Comparison of ENCODE assay signal across 1 cellular context in genomic region chr3:32347286-32348125, GRCh38.
TF ChIP-seq lines count a peak whose summit lies in the region.

No MANE protein-coding gene starts in this region.

TF ChIP-seq in HepG2, 621 proteins besides CTCF, POLR2A, EP300 and RAD21 (continued from another document and continues in another):
- TF ChIP-seq, protein P1, sequence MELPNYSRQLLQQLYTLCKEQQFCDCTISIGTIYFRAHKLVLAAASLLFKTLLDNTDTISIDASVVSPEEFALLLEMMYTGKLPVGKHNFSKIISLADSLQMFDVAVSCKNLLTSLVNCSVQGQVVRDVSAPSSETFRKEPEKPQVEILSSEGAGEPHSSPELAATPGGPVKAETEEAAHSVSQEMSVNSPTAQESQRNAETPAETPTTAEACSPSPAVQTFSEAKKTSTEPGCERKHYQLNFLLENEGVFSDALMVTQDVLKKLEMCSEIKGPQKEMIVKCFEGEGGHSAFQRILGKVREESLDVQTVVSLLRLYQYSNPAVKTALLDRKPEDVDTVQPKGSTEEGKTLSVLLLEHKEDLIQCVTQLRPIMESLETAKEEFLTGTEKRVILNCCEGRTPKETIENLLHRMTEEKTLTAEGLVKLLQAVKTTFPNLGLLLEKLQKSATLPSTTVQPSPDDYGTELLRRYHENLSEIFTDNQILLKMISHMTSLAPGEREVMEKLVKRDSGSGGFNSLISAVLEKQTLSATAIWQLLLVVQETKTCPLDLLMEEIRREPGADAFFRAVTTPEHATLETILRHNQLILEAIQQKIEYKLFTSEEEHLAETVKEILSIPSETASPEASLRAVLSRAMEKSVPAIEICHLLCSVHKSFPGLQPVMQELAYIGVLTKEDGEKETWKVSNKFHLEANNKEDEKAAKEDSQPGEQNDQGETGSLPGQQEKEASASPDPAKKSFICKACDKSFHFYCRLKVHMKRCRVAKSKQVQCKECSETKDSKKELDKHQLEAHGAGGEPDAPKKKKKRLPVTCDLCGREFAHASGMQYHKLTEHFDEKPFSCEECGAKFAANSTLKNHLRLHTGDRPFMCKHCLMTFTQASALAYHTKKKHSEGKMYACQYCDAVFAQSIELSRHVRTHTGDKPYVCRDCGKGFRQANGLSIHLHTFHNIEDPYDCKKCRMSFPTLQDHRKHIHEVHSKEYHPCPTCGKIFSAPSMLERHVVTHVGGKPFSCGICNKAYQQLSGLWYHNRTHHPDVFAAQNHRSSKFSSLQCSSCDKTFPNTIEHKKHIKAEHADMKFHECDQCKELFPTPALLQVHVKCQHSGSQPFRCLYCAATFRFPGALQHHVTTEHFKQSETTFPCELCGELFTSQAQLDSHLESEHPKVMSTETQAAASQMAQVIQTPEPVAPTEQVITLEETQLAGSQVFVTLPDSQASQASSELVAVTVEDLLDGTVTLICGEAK (IDR thresholded peaks at IDR 0.05), result peak; percentile 85
- TF ChIP-seq, protein P1 (CRISPR knock-in tag; IDR thresholded peaks at IDR 0.05), result peak; percentile 97
- peak; percentile 28; the same call in 1 of the 2 replicates for TF ChIP-seq RARA (CRISPR knock-in tag; IDR thresholded peaks at IDR 0.05)
- TF ChIP-seq ZSCAN25 (CRISPR knock-in tag; IDR thresholded peaks at IDR 0.05), result no peak
- TF ChIP-seq, protein P2, sequence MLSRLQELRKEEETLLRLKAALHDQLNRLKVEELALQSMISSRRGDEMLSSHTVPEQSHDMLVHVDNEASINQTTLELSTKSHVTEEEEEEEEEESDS (CRISPR knock-in tag; IDR thresholded peaks at IDR 0.05; ENCODE audit: borderline replicate concordance), result no peak
- no peak for TF ChIP-seq ATF3 (CRISPR knock-in tag; IDR thresholded peaks at IDR 0.05)
- no peak for TF ChIP-seq SIX4 (CRISPR knock-in tag; IDR thresholded peaks at IDR 0.05)
- no peak for TF ChIP-seq ZBTB37 (CRISPR knock-in tag; IDR thresholded peaks at IDR 0.05)
- no peak for TF ChIP-seq ZBTB7A (CRISPR knock-in tag; IDR thresholded peaks at IDR 0.05)
- TF ChIP-seq HNF4G (IDR thresholded peaks at IDR 0.05; ENCODE audit: borderline replicate concordance, low read depth, low read length), result peak; percentile 19; the same call in 1 of the 2 replicates
- no peak for TF ChIP-seq HNF4G (CRISPR knock-in tag; IDR thresholded peaks at IDR 0.05; ENCODE audit: borderline replicate concordance, low read depth)
- TF ChIP-seq, protein P3, sequence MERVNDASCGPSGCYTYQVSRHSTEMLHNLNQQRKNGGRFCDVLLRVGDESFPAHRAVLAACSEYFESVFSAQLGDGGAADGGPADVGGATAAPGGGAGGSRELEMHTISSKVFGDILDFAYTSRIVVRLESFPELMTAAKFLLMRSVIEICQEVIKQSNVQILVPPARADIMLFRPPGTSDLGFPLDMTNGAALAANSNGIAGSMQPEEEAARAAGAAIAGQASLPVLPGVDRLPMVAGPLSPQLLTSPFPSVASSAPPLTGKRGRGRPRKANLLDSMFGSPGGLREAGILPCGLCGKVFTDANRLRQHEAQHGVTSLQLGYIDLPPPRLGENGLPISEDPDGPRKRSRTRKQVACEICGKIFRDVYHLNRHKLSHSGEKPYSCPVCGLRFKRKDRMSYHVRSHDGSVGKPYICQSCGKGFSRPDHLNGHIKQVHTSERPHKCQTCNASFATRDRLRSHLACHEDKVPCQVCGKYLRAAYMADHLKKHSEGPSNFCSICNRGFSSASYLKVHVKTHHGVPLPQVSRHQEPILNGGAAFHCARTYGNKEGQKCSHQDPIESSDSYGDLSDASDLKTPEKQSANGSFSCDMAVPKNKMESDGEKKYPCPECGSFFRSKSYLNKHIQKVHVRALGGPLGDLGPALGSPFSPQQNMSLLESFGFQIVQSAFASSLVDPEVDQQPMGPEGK (CRISPR knock-in tag; IDR thresholded peaks at IDR 0.05), result peak; percentile 65
- peak; percentile 14 for TF ChIP-seq ASH2L (IDR thresholded peaks at IDR 0.05; ENCODE audit: insufficient read length, low read depth, low read length)
- TF ChIP-seq ZNF713 (CRISPR knock-in tag; IDR thresholded peaks at IDR 0.05), result no peak
- TF ChIP-seq ATRX (CRISPR knock-in tag; IDR thresholded peaks at IDR 0.05; ENCODE audit: borderline replicate concordance), result no peak
- no peak for TF ChIP-seq CCAR2 (optimal IDR thresholded peaks at IDR 0.05; ENCODE audit: low read depth, low read length)
- TF ChIP-seq HNRNPK (IDR thresholded peaks at IDR 0.05; ENCODE audit: low read depth, low read length, poor library complexity, severe bottlenecking), result no peak
- no peak for TF ChIP-seq ZNF75D (CRISPR knock-in tag; IDR thresholded peaks at IDR 0.05; ENCODE audit: borderline replicate concordance)
- TF ChIP-seq PHF20 (CRISPR knock-in tag; IDR thresholded peaks at IDR 0.05), result no peak
- TF ChIP-seq ZNF891 (CRISPR knock-in tag; IDR thresholded peaks at IDR 0.05), result no peak
- TF ChIP-seq ZNF331 (CRISPR knock-in tag; IDR thresholded peaks at IDR 0.05), result no peak
- TF ChIP-seq SMAD1 (CRISPR knock-in tag; IDR thresholded peaks at IDR 0.05; ENCODE audit: borderline replicate concordance, low read depth), result no peak
- TF ChIP-seq ATF1 (CRISPR knock-in tag; IDR thresholded peaks at IDR 0.05), result 0 out of 2 replicates have a peak, but pooled peaks have one; percentile 17
- TF ChIP-seq ATF7 (IDR thresholded peaks at IDR 0.05), result no peak
- TF ChIP-seq ATF7 (CRISPR knock-in tag; IDR thresholded peaks at IDR 0.05), result no peak
- TF ChIP-seq ZNF576 (CRISPR knock-in tag; IDR thresholded peaks at IDR 0.05), result no peak
- TF ChIP-seq, protein P4, sequence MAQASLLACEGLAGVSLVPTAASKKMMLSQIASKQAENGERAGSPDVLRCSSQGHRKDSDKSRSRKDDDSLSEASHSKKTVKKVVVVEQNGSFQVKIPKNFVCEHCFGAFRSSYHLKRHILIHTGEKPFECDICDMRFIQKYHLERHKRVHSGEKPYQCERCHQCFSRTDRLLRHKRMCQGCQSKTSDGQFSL (CRISPR knock-in tag; IDR thresholded peaks at IDR 0.05), result no peak
- peak; percentile 45 for TF ChIP-seq ZNF687 (CRISPR knock-in tag; IDR thresholded peaks at IDR 0.05)
- TF ChIP-seq ZNF292 (CRISPR knock-in tag; IDR thresholded peaks at IDR 0.05; ENCODE audit: borderline replicate concordance, low read depth), result peak; percentile 32; the same call in 1 of the 2 replicates
- TF ChIP-seq ZNF589 (CRISPR knock-in tag; conservative IDR thresholded peaks at IDR 0.05), result no peak
- TF ChIP-seq HOXA3 (CRISPR knock-in tag; IDR thresholded peaks at IDR 0.05), result no peak
- TF ChIP-seq DPF2 (CRISPR knock-in tag; IDR thresholded peaks at IDR 0.05; ENCODE audit: borderline replicate concordance, low read depth), result no peak
- peak; percentile 20; the same call in 1 of the 2 replicates for TF ChIP-seq SOX5 (CRISPR knock-in tag; IDR thresholded peaks at IDR 0.05; ENCODE audit: borderline replicate concordance)
- no peak for TF ChIP-seq YEATS2 (CRISPR knock-in tag; IDR thresholded peaks at IDR 0.05; ENCODE audit: borderline replicate concordance)
- TF ChIP-seq MAX (IDR thresholded peaks at IDR 0.05), result no peak
- TF ChIP-seq, protein P5, sequence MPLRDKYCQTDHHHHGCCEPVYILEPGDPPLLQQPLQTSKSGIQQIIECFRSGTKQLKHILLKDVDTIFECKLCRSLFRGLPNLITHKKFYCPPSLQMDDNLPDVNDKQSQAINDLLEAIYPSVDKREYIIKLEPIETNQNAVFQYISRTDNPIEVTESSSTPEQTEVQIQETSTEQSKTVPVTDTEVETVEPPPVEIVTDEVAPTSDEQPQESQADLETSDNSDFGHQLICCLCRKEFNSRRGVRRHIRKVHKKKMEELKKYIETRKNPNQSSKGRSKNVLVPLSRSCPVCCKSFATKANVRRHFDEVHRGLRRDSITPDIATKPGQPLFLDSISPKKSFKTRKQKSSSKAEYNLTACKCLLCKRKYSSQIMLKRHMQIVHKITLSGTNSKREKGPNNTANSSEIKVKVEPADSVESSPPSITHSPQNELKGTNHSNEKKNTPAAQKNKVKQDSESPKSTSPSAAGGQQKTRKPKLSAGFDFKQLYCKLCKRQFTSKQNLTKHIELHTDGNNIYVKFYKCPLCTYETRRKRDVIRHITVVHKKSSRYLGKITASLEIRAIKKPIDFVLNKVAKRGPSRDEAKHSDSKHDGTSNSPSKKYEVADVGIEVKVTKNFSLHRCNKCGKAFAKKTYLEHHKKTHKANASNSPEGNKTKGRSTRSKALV (CRISPR knock-in tag; IDR thresholded peaks at IDR 0.05), result no peak
- 0 out of 2 replicates have a peak, but pooled peaks have one; percentile 24 for TF ChIP-seq ZSCAN31 (CRISPR knock-in tag; IDR thresholded peaks at IDR 0.05; ENCODE audit: low read depth)
